ENCODE assay signal across 14 cellular contexts in the genomic region with DNA sequence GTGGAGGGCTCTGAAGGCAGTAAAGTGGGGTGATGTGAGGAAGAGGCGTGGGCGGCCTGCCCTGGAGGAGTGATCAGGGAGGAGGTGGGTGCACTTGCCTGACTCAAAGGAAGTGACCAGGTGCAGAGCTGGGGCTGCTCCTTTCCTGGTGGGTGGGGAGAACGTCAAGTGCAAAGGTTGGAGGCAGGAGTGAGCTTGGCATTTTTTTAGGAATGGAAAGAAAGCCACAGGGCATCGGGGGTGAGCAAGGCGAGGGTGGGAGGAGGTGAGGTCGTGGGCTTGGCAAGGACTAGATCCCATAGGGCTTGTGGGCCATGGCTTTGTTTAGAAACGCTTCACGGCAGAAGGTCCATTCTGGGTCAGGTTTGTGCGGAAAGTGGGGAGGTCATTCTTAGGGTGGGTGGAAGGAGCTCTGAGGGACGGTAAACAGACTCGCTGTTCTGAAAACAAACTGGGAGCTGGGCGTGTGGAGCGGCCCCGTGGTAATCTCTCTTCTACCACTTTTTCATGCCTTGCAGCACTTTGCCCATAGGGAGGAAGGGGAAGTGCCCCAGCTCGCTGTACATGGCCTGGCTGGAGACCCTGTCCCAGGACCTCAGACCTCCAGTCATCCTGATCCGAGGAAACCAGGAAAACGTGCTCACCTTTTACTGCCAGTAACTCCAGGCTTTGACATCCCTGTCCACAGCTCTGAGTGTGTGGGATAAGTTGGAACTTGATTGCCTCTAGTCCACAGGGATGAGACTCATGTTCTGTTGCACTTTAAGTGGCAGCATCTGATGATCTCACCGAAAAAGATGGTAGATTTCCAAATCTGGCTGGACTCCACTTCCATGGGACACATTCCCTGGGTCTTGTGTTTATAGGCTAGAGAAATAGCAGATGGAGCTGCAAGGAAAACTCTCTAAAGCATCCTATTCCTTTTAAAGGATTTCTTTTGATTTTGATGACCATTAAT. TPM values are rescaled to one million over a fixed set of nuclear protein-coding genes. Genes with fewer than 3 reads are reported as not detected.
A peak's percentile ranks its signal among the peaks of the same experiment; 100 is the strongest.
DNase-seq lines count a peak whose midpoint lies in the region; ATAC-seq and TF ChIP-seq lines count a peak whose summit lies in the region.
"Had no signal": no experiment of that assay in that cellular context is flagged by ENCODE, and none has a peak within 500 bp of the region (broad histone marks: within the 10 kb centered on the region; RNA-seq: fewer than 3 reads in every experiment).

No MANE protein-coding gene starts in this region.

- H3K4me3 Mint-ChIP-seq in endothelial cell (ENCODE audit: unreplicated experiment) = no peak overlapping the region

- H3K9me3 ChIP-seq in left lung = no peaks in the 10 kb centered on the region

- intact Hi-C loops in left lung (cut with DNase I) = no loop called here

- no peaks in the 10 kb centered on the region for H3K36me3 ChIP-seq in left lung

- peaks cover 4% of the 10 kb centered on the region for H3K36me3 Mint-ChIP-seq in endothelial cell (ENCODE audit: low read depth, unreplicated experiment)

- peaks cover 11% of the 10 kb centered on the region for H3K4me1 Mint-ChIP-seq in endothelial cell (ENCODE audit: unreplicated experiment)

- no peaks in the 10 kb centered on the region for H3K27me3 Mint-ChIP-seq in endothelial cell (ENCODE audit: unreplicated experiment)

- no peak overlapping the region for H3K4me3 ChIP-seq in skeletal muscle cell (ENCODE audit: low read depth, low read length)
- no peak overlapping the region for H3K4me3 ChIP-seq in left lung

- DNase-seq in ELR (ENCODE audit: low read depth) = peak; percentile 38
- peak; percentile 47 for DNase-seq in RPMI7951 (ENCODE audit: low read depth)
- DNase-seq in fibroblast of peridontal ligament (ENCODE audit: extremely low read depth) = peak; percentile 90
- DNase-seq in skeletal muscle cell (ENCODE audit: low read depth) = peak; percentile 70
- DNase-seq in left lung = no peak
- DNase-seq in endothelial cell (ENCODE audit: low spot score) = no peak
- no peak for DNase-seq in NCI-H446 (lab: John Stamatoyannopoulos, UW)
- DNase-seq in NCI-H345 (lab: John Stamatoyannopoulos, UW) = no peak
- DNase-seq: activated effector memory CD4-positive, alpha-beta T cell treated with anti-CD3 and anti-CD28 coated beads, Interleukin-2, amount 50 U/mL, for 16 hours; NCI-H526; stimulated activated CD4-positive, alpha-beta T cell treated with anti-CD3 and anti-CD28 coated beads, Interleukin-2, amount 100 ng/mL, for 24 hours had no signal

- no peak for TF ChIP-seq CTCF in left lung (IDR thresholded peaks at IDR 0.05)
- no peak for TF ChIP-seq CTCF in endothelial cell (IDR thresholded peaks at IDR 0.05; ENCODE audit: unreplicated experiment)

- H3K27me3 ChIP-seq in left lung = no peaks in the 10 kb centered on the region

- no peak for ATAC-seq in left lung

- H3K27ac ChIP-seq in left lung = no peak overlapping the region

- no peaks in the 10 kb centered on the region for H3K9me3 Mint-ChIP-seq in endothelial cell (ENCODE audit: unreplicated experiment)

- H3K27ac Mint-ChIP-seq in endothelial cell (ENCODE audit: unreplicated experiment) = no peak overlapping the region

- peaks cover 8 to 57% of the 10 kb centered on the region in 2 donors for H3K4me1 ChIP-seq in left lung

RNA-seq across cellular contexts. Expression of a gene that starts 18.9 kb away (rescaled TPM):
- 98.9 and 103 TPM in 2 replicates for total RNA-seq in RPMI7951 (2014; rRNA removed; shearing (Covaris generic))
- 100 to 1,000 TPM; 104 to 155 TPM for total RNA-seq in left lung
- total RNA-seq in endothelial cell (ENCODE audit: unreplicated experiment) = 60.8 TPM

RNA-seq across cellular contexts. Expression of a gene that starts 48.0 kb away (rescaled TPM):
- not detected in 2 replicates for total RNA-seq in RPMI7951 (2014; rRNA removed; shearing (Covaris generic))
- total RNA-seq in left lung = not detected
- total RNA-seq in endothelial cell (ENCODE audit: unreplicated experiment) = not detected
- total RNA-seq: HT1080, lower leg skin, ureter had no signal

RNA-seq across cellular contexts. Expression of a gene that starts 48.7 kb away (rescaled TPM):
- 3.5 and 4.8 TPM in 2 replicates for total RNA-seq in RPMI7951 (2014; rRNA removed; shearing (Covaris generic))
- total RNA-seq in left lung (under 1 TPM; 0.58 to 0.82 TPM), endothelial cell (ENCODE audit: unreplicated experiment) (7.8 TPM)
- total RNA-seq: HT1080 had no signal

Comparison
In these comparisons a context has a peak if more than half of its experiments do, and no peak if none do; other contexts are left out.
1. DNase-seq: peak in ELR (single experiment), RPMI7951 (single experiment), fibroblast of peridontal ligament (single experiment) and skeletal muscle cell (single experiment); none in left lung (0 of 2), endothelial cell (single experiment), NCI-H446 (0 of 2) and NCI-H345 (single experiment).